8 cellular contexts compared by ENCODE assay signal in the genomic region with DNA sequence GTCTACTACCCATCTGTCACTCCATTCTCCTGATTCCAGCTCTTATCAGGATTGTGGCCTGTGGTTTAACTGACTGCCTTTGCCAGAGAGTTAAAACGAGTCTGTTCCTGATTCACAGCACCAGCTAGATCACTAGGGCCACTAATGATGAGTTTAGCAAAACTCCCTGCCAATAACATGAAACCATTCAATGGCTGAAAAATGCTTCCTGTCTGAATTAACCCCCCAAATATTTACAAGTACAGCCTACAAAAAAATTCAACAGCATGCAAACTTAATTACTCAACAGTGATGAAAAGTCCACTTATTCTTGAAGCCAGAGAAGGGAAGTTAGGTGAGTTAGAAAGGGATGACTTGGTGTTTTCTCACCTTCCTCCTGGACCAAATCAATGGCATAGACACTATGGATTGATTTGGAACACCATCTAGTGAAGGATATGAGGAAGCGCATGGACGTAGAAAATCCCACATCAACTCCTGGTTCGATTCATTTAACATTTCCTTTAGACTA.
DNase-seq lines count a peak whose midpoint lies in the region; ATAC-seq and TF ChIP-seq lines count a peak whose summit lies in the region.

No MANE protein-coding gene starts in this region.

- H3K27ac ChIP-seq in OCI-LY3 (ENCODE audit: low read length) (no peak overlapping the region), fibroblast of lung (ENCODE audit: insufficient read depth, low read length) (no peak overlapping the region)

- no peak overlapping the region for H3K4me3 Mint-ChIP-seq in progenitor cell of endocrine pancreas (ENCODE audit: low read depth)
- no peak overlapping the region for H3K4me3 Mint-ChIP-seq in stimulated activated naive CD8-positive, alpha-beta T cell treated with anti-CD3 and anti-CD28 coated beads, Interleukin-15, amount 100 ng/mL, for 72 hours
- no peak overlapping the region for H3K4me3 Mint-ChIP-seq in activated CD8-positive, alpha-beta T cell treated with anti-CD3 and anti-CD28 coated beads, Interleukin-2, amount 10 ng/mL, durations not matched to agents 7 days and 5 days

- DNase-seq in GM04504 (ENCODE audit: low read depth) (peak; percentile 20), fibroblast of lung (ENCODE audit: low read depth in 2 of 2) (peak; percentile 58 to 92), progenitor cell of endocrine pancreas (ENCODE audit: low spot score, unreplicated experiment) (no peak), activated gamma-delta T cell treated with Interleukin-2 at 50 U/mL for 16 hours (no peak)
- DNase-seq in stimulated activated naive CD8-positive, alpha-beta T cell treated with anti-CD3 and anti-CD28 coated beads, Interleukin-15, Interleukin-2, amounts not matched to agents 100 U/mL and 50 U/mL, for 24 hours: no peak
- no peak for DNase-seq in stimulated activated naive CD8-positive, alpha-beta T cell treated with anti-CD3 and anti-CD28 coated beads, Interleukin-15, amount 100 ng/mL, for 72 hours
- no peak for DNase-seq in activated CD8-positive, alpha-beta T cell treated with anti-CD3 and anti-CD28 coated beads, Interleukin-2, amount 10 ng/mL, durations not matched to agents 7 days and 5 days

- H3K4me1 Mint-ChIP-seq in progenitor cell of endocrine pancreas (ENCODE audit: low read depth): peaks cover 24% of the 10 kb centered on the region
- H3K4me1 Mint-ChIP-seq in stimulated activated naive CD8-positive, alpha-beta T cell treated with anti-CD3 and anti-CD28 coated beads, Interleukin-15, amount 100 ng/mL, for 72 hours: peaks cover 76% of the 10 kb centered on the region
- H3K4me1 Mint-ChIP-seq in activated CD8-positive, alpha-beta T cell treated with anti-CD3 and anti-CD28 coated beads, Interleukin-2, amount 10 ng/mL, durations not matched to agents 7 days and 5 days (ENCODE audit: low read depth): peaks cover 25% of the 10 kb centered on the region

- no peak overlapping the region for H3K27ac Mint-ChIP-seq in progenitor cell of endocrine pancreas
- H3K27ac Mint-ChIP-seq in stimulated activated naive CD8-positive, alpha-beta T cell treated with anti-CD3 and anti-CD28 coated beads, Interleukin-15, amount 100 ng/mL, for 72 hours: no peak overlapping the region
- no peak overlapping the region for H3K27ac Mint-ChIP-seq in activated CD8-positive, alpha-beta T cell treated with anti-CD3 and anti-CD28 coated beads, Interleukin-2, amount 10 ng/mL, durations not matched to agents 7 days and 5 days

- no peak for ATAC-seq in stimulated activated naive CD8-positive, alpha-beta T cell treated with anti-CD3 and anti-CD28 coated beads, Interleukin-15, Interleukin-2, amounts not matched to agents 100 U/mL and 50 U/mL, for 24 hours
- no peak for ATAC-seq in stimulated activated naive CD8-positive, alpha-beta T cell treated with anti-CD3 and anti-CD28 coated beads, Interleukin-15, amount 100 ng/mL, for 72 hours
- ATAC-seq in activated CD8-positive, alpha-beta T cell treated with anti-CD3 and anti-CD28 coated beads, Interleukin-2, amount 10 ng/mL, durations not matched to agents 7 days and 5 days: no peak

- H3K9me3 ChIP-seq in OCI-LY3 (ENCODE audit: insufficient read depth, low read length) (no peaks in the 10 kb centered on the region), fibroblast of lung (ENCODE audit: control insufficient read depth, insufficient read depth, low read depth, low read length) (no peaks in the 10 kb centered on the region)

- H2AFZ ChIP-seq in OCI-LY3 (ENCODE audit: low read depth, low read length) (no peak overlapping the region), fibroblast of lung (ENCODE audit: low read length) (no peak overlapping the region)

- peak; percentile 64 for TF ChIP-seq CTCF in OCI-LY3 (IDR thresholded peaks at IDR 0.05; ENCODE audit: low read depth, low read length)
- peak; percentile 57 to 72 for TF ChIP-seq CTCF in fibroblast of lung (conservative IDR thresholded peaks at IDR 0.05 in 1 of 2, IDR thresholded peaks at IDR 0.05 in 1 of 2; ENCODE audit: low read depth in 1 of 2, low read length in 2 of 2)
- peak; percentile 57 for TF ChIP-seq CTCF in progenitor cell of endocrine pancreas (IDR thresholded peaks at IDR 0.05; ENCODE audit: unreplicated experiment)

- H4K20me1 ChIP-seq in OCI-LY3 (ENCODE audit: insufficient read depth, low read length) (no peaks in the 10 kb centered on the region), fibroblast of lung (ENCODE audit: control insufficient read depth, extremely low read depth, insufficient read depth, low read length) (no peaks in the 10 kb centered on the region)

- H3K79me2 ChIP-seq in OCI-LY3 (ENCODE audit: low read length) (no peaks in the 10 kb centered on the region), fibroblast of lung (ENCODE audit: control insufficient read depth, insufficient read depth, low read length) (no peaks in the 10 kb centered on the region)

- H3K36me3 ChIP-seq in OCI-LY3 (replicated peaks; ENCODE audit: low read depth, low read length) (no peaks in the 10 kb centered on the region), fibroblast of lung (ENCODE audit: control insufficient read depth, insufficient read depth, low read length) (no peaks in the 10 kb centered on the region)

- CTCF ChIA-PET in activated CD8-positive, alpha-beta T cell treated with anti-CD3 and anti-CD28 coated beads, Interleukin-2, amount 10 ng/mL, durations not matched to agents 7 days and 5 days (lab: Charles Lee): interaction anchor here (1.0 to 5.8 kb wide), 4 partner anchors 55 to 718 kb away, joined by 3 to 44 read pairs (median 6); no protein-coding TSS in a partner anchor

- H3K36me3 Mint-ChIP-seq in progenitor cell of endocrine pancreas (ENCODE audit: insufficient read depth): no peaks in the 10 kb centered on the region
- H3K36me3 Mint-ChIP-seq in activated CD8-positive, alpha-beta T cell treated with anti-CD3 and anti-CD28 coated beads, Interleukin-2, amount 10 ng/mL, durations not matched to agents 7 days and 5 days (ENCODE audit: low read depth): no peaks in the 10 kb centered on the region

- H3K27me3 ChIP-seq in OCI-LY3 (ENCODE audit: low read depth, low read length): no peaks in the 10 kb centered on the region
- no peaks in the 10 kb centered on the region for H3K27me3 ChIP-seq in fibroblast of lung (ENCODE audit: control insufficient read depth, insufficient read depth, low read length)

- no peaks in the 10 kb centered on the region for H3K9me3 Mint-ChIP-seq in progenitor cell of endocrine pancreas (ENCODE audit: low read depth)
- no peaks in the 10 kb centered on the region for H3K9me3 Mint-ChIP-seq in stimulated activated naive CD8-positive, alpha-beta T cell treated with anti-CD3 and anti-CD28 coated beads, Interleukin-15, amount 100 ng/mL, for 72 hours
- H3K9me3 Mint-ChIP-seq in activated CD8-positive, alpha-beta T cell treated with anti-CD3 and anti-CD28 coated beads, Interleukin-2, amount 10 ng/mL, durations not matched to agents 7 days and 5 days (ENCODE audit: insufficient read depth): no peaks in the 10 kb centered on the region

- no peak overlapping the region for H3K9ac ChIP-seq in OCI-LY3 (ENCODE audit: low read length)
- no peak overlapping the region for H3K9ac ChIP-seq in fibroblast of lung (ENCODE audit: insufficient read depth, low read length)

- no peaks in the 10 kb centered on the region for H3K27me3 Mint-ChIP-seq in progenitor cell of endocrine pancreas
- H3K27me3 Mint-ChIP-seq in stimulated activated naive CD8-positive, alpha-beta T cell treated with anti-CD3 and anti-CD28 coated beads, Interleukin-15, amount 100 ng/mL, for 72 hours: no peaks in the 10 kb centered on the region
- H3K27me3 Mint-ChIP-seq in activated CD8-positive, alpha-beta T cell treated with anti-CD3 and anti-CD28 coated beads, Interleukin-2, amount 10 ng/mL, durations not matched to agents 7 days and 5 days (ENCODE audit: low read depth): no peaks in the 10 kb centered on the region

- POLR2A ChIA-PET in activated CD8-positive, alpha-beta T cell treated with anti-CD3 and anti-CD28 coated beads, Interleukin-2, amount 10 ng/mL, durations not matched to agents 7 days and 5 days (lab: Charles Lee): no interaction called here

- H3K4me2 ChIP-seq in OCI-LY3 (ENCODE audit: low read length) (no peak overlapping the region), fibroblast of lung (ENCODE audit: extremely low read depth, insufficient read depth, low read length) (no peak overlapping the region)

- H3K4me3 ChIP-seq in OCI-LY3 (ENCODE audit: low read length) (no peak overlapping the region), fibroblast of lung (replicated peaks in 1 of 4; ENCODE audit: control extremely low read depth in 1 of 4, insufficient read depth in 1 of 4, low read depth in 3 of 4, low read length in 4 of 4) (no peak overlapping the region)

- H3K4me1 ChIP-seq in OCI-LY3 (ENCODE audit: low read length): peaks cover 18% of the 10 kb centered on the region
- no peaks in the 10 kb centered on the region for H3K4me1 ChIP-seq in fibroblast of lung (ENCODE audit: control insufficient read depth, extremely low read depth, insufficient read depth, low read length)

Comparison
In these comparisons a context has a peak if more than half of its experiments do, and no peak if none do; other contexts are left out.
1. DNase-seq: peak in GM04504 (single experiment) and fibroblast of lung (2 of 2); none in progenitor cell of endocrine pancreas (single experiment), stimulated activated naive CD8-positive, alpha-beta T cell treated with anti-CD3 and anti-CD28 coated beads, Interleukin-15, Interleukin-2, amounts not matched to agents 100 U/mL and 50 U/mL, for 24 hours (single experiment), activated gamma-delta T cell treated with Interleukin-2 at 50 U/mL for 16 hours (single experiment), stimulated activated naive CD8-positive, alpha-beta T cell treated with anti-CD3 and anti-CD28 coated beads, Interleukin-15, amount 100 ng/mL, for 72 hours (0 of 2) and activated CD8-positive, alpha-beta T cell treated with anti-CD3 and anti-CD28 coated beads, Interleukin-2, amount 10 ng/mL, durations not matched to agents 7 days and 5 days (single experiment).
2. Peak in every context shown above with its lines, with median percentiles within 50 percentile points of each other: CTCF ChIP-seq.